In genomic region chr14:90549794-90550591, GRCh38 we compare ENCODE assay signal across 20 cellular contexts.
DNase-seq lines count a peak whose midpoint lies in the region; ATAC-seq, FAIRE-seq and TF ChIP-seq lines count a peak whose summit lies in the region.
"Had no signal": no experiment of that assay in that cellular context is flagged by ENCODE, and none has a peak within 500 bp of the region (broad histone marks: within the 10 kb centered on the region; RNA-seq: fewer than 3 reads in every experiment).

No MANE protein-coding gene starts in this region.

- H3K36me3 ChIP-seq in H1 (ENCODE audit: control insufficient read depth in 2 of 4, insufficient read depth in 4 of 4, low read length in 3 of 4) (no peaks in the 10 kb centered on the region), osteoblast (ENCODE audit: insufficient read depth, low read length) (no peaks in the 10 kb centered on the region), right atrium auricular region (no peaks in the 10 kb centered on the region)
- H3K36me3 ChIP-seq: Peyer's patch, SJCRH30 had no signal

- POLR2A ChIA-PET in activated CD4-positive, alpha-beta T cell treated with anti-CD3 and anti-CD28 coated beads for 36 hours (lab: Charles Lee), result no interaction called here
- POLR2A ChIA-PET in H1 (lab: Charles Lee; ENCODE audit: partially characterized antibody), result interaction anchor here (1.4 kb wide), 1 partner anchor 11 kb away, joined by 3 read pairs; no protein-coding TSS in a partner anchor

- 92% methylated on average over 10 of the region's 10 CpGs; no CpG with 5 or more reads in 1 of the 2 experiments for WGBS in H1 (ENCODE audit: extremely low coverage in 1 of 2, insufficient coverage in 1 of 2, insufficient read length in 1 of 2, insufficient replicate concordance in 2 of 2, low coverage in 1 of 2, low lambda C conversion rate in 2 of 2, missing lambda C conversion rate in 1 of 2), 2 experiments

- H3K27me3 ChIP-seq in H1 (replicated peaks in 1 of 4; ENCODE audit: control insufficient read depth in 3 of 4, extremely low read depth in 1 of 4, insufficient read depth in 3 of 4, low read length in 3 of 4) (no peaks in the 10 kb centered on the region), osteoblast (ENCODE audit: insufficient read depth, low read length) (no peaks in the 10 kb centered on the region), right atrium auricular region (no peaks in the 10 kb centered on the region)
- H3K27me3 ChIP-seq: Peyer's patch, SJCRH30 had no signal

- H3K79me2 ChIP-seq in H1 (ENCODE audit: control insufficient read depth in 1 of 2, insufficient read depth in 2 of 2, low read length in 2 of 2), result no peaks in the 10 kb centered on the region
- no peaks in the 10 kb centered on the region for H3K79me2 ChIP-seq in osteoblast (ENCODE audit: insufficient read depth, low read length)

- no peaks in the 10 kb centered on the region for H3K79me1 ChIP-seq in H1 (ENCODE audit: low read depth, low read length)

- H4K20me1 ChIP-seq in H1 (replicated peaks in 1 of 2; ENCODE audit: control insufficient read depth in 1 of 2, insufficient read depth in 2 of 2, low read length in 2 of 2) (no peaks in the 10 kb centered on the region), osteoblast (ENCODE audit: insufficient read depth, low read length) (no peaks in the 10 kb centered on the region)

- H2BK120ac ChIP-seq in H1 (replicated peaks; ENCODE audit: low read depth, low read length), result no peak overlapping the region

- no peak for TF ChIP-seq RAD21 in H1 (IDR thresholded peaks at IDR 0.05 in 1 of 2, conservative IDR thresholded peaks at IDR 0.05 in 1 of 2; ENCODE audit: low read depth in 2 of 2, low read length in 2 of 2)

- H3K56ac ChIP-seq in H1 (replicated peaks; ENCODE audit: insufficient read length, low read depth, low read length), result no peak overlapping the region

- H3K36me3 Mint-ChIP-seq in activated CD4-positive, alpha-beta T cell treated with anti-CD3 and anti-CD28 coated beads for 36 hours (ENCODE audit: low read depth), result no peaks in the 10 kb centered on the region
- H3K36me3 Mint-ChIP-seq: CD8-positive, alpha-beta T cell had no signal

- CTCF ChIA-PET in activated CD4-positive, alpha-beta T cell treated with anti-CD3 and anti-CD28 coated beads for 36 hours (lab: Charles Lee), result interaction anchor here (0.6 kb wide), 1 partner anchor 355 kb away, joined by 3 read pairs; no protein-coding TSS in a partner anchor
- CTCF ChIA-PET in H1 (lab: Charles Lee; ENCODE audit: partially characterized antibody), result interaction anchor here (0.8 to 3.0 kb wide), 7 partner anchors 10 to 273 kb away, joined by 3 to 8 read pairs (median 3); no protein-coding TSS in a partner anchor

- H3K4ac ChIP-seq in H1 (replicated peaks; ENCODE audit: insufficient read length, low read depth, low read length), result no peak overlapping the region

- H2BK12ac ChIP-seq in H1 (ENCODE audit: low read depth, low read length), result no peak overlapping the region

- peak overlapping the region; percentile 4 for H3K27ac Mint-ChIP-seq in activated CD4-positive, alpha-beta T cell treated with anti-CD3 and anti-CD28 coated beads for 36 hours
- H3K27ac Mint-ChIP-seq: CD8-positive, alpha-beta T cell had no signal

- H2BK15ac ChIP-seq in H1 (ENCODE audit: low read length), result 0 out of 2 replicates have a peak overlapping the region, but pooled peaks have one; percentile 29

- H3K18ac ChIP-seq in H1 (ENCODE audit: extremely low read depth, low read length), result no peak overlapping the region

- H3K27me3 Mint-ChIP-seq in activated CD4-positive, alpha-beta T cell treated with anti-CD3 and anti-CD28 coated beads for 36 hours, result no peaks in the 10 kb centered on the region

- no peak overlapping the region for H2BK5ac ChIP-seq in H1 (ENCODE audit: low read depth, low read length)

- no peak overlapping the region for H2BK20ac ChIP-seq in H1 (ENCODE audit: low read length)

- DNase-seq in activated CD4-positive, alpha-beta T cell treated with anti-CD3 and anti-CD28 coated beads for 36 hours, result no peak
- no peak for DNase-seq in activated CD4-positive, alpha-beta T cell treated with anti-CD3 and anti-CD28 coated beads for 4 hours
- DNase-seq in H1 (ENCODE audit: low read depth in 1 of 2, low spot score in 2 of 2) (no peak), osteoblast (ENCODE audit: insufficient read length, low spot score, missing footprints) (peak; percentile 26), NOMO-1 treated with DMSO at 0.1 percent for 48 hours (lab: John Stamatoyannopoulos, UW; ENCODE audit: unreplicated experiment) (no peak), GM03348 (ENCODE audit: low spot score) (no peak), right atrium auricular region (ENCODE audit: low spot score) (no peak)
- DNase-seq: ACHN; C1 segment of cervical spinal cord; CD8-positive, alpha-beta T cell; Kasumi-1; NCI-H1417 treated with DMSO at 0.1 percent for 48 hours; NCI-H187; NCI-H774; SJCRH30 had no signal

- H3K9me3 Mint-ChIP-seq in activated CD4-positive, alpha-beta T cell treated with anti-CD3 and anti-CD28 coated beads for 36 hours (ENCODE audit: low read depth), result no peaks in the 10 kb centered on the region
- H3K9me3 Mint-ChIP-seq: CD8-positive, alpha-beta T cell had no signal

- no peaks in the 10 kb centered on the region for H3K23me2 ChIP-seq in H1 (ENCODE audit: low read depth, low read length)

- no peak overlapping the region for H3K27ac ChIP-seq in H1 (ENCODE audit: low read depth, low read length)
- no peak overlapping the region for H3K27ac ChIP-seq in osteoblast (ENCODE audit: low read depth, low read length)
- H3K27ac ChIP-seq in right atrium auricular region, result no peak overlapping the region
- H3K27ac ChIP-seq: 22Rv1, SJCRH30 had no signal

- H3K9me3 ChIP-seq in H1 (ENCODE audit: insufficient read depth in 2 of 2, low read depth in 1 of 2, low read length in 1 of 2) (peaks cover 0 to 8% of the 10 kb centered on the region in 2 experiments; a peak in 1 of 4 replicates), osteoblast (ENCODE audit: low read depth, low read length) (no peaks in the 10 kb centered on the region), right atrium auricular region (no peaks in the 10 kb centered on the region)
- H3K9me3 ChIP-seq: Peyer's patch, SJCRH30 had no signal

- 0 out of 2 replicates have a peak overlapping the region, but pooled peaks have one; percentile 45 for H4K8ac ChIP-seq in H1 (ENCODE audit: extremely low read depth, insufficient read depth, low read length)

- no peak for TF ChIP-seq EP300 in H1 (IDR thresholded peaks at IDR 0.05; ENCODE audit: borderline replicate concordance in 1 of 2, low read depth in 2 of 2, low read length in 2 of 2)

- no peak overlapping the region for H4K91ac ChIP-seq in H1 (replicated peaks; ENCODE audit: insufficient read length, low read length)

- H3K23ac ChIP-seq in H1 (ENCODE audit: insufficient read length), result no peak overlapping the region

- H3K4me1 Mint-ChIP-seq in activated CD4-positive, alpha-beta T cell treated with anti-CD3 and anti-CD28 coated beads for 36 hours, result no peaks in the 10 kb centered on the region

- no peak overlapping the region for H3K4me3 Mint-ChIP-seq in activated CD4-positive, alpha-beta T cell treated with anti-CD3 and anti-CD28 coated beads for 36 hours
- H3K4me3 Mint-ChIP-seq: CD8-positive, alpha-beta T cell had no signal

- TF ChIP-seq POLR2A in H1 (IDR thresholded peaks at IDR 0.05; ENCODE audit: control extremely low read depth in 1 of 2, low read depth in 2 of 2, low read length in 2 of 2), result no peak

- no peak overlapping the region for H3K14ac ChIP-seq in H1 (ENCODE audit: insufficient read length)

- no peak overlapping the region for H2AK5ac ChIP-seq in H1 (ENCODE audit: low read depth, low read length)

- no peak overlapping the region for H3K4me3 ChIP-seq in H1 (ENCODE audit: extremely low read depth in 1 of 4, insufficient read depth in 2 of 4, low read depth in 3 of 4, low read length in 4 of 4)
- H3K4me3 ChIP-seq in osteoblast (ENCODE audit: insufficient read depth, low read length), result no peak overlapping the region
- H3K4me3 ChIP-seq in right atrium auricular region, result no peak overlapping the region
- H3K4me3 ChIP-seq: Peyer's patch, SJCRH30 had no signal

- H3K9ac ChIP-seq in H1 (replicated peaks in 1 of 4; ENCODE audit: extremely low read depth in 1 of 4, low read depth in 3 of 4, low read length in 3 of 4), result no peak overlapping the region

- no peak for TF ChIP-seq CTCF in H1 (IDR thresholded peaks at IDR 0.05; ENCODE audit: control extremely low read depth in 1 of 3, insufficient read depth in 1 of 3, low read depth in 1 of 3, low read length in 3 of 3)
- no peak for TF ChIP-seq CTCF in osteoblast (IDR thresholded peaks at IDR 0.05; ENCODE audit: extremely low read depth, low read depth, low read length)
- no peak for TF ChIP-seq CTCF in right atrium auricular region (IDR thresholded peaks at IDR 0.05)

- H3K4me2 ChIP-seq in H1 (ENCODE audit: insufficient read depth in 1 of 2, low read depth in 2 of 2, low read length in 2 of 2), result no peak overlapping the region
- no peak overlapping the region for H3K4me2 ChIP-seq in osteoblast (ENCODE audit: insufficient read depth, low read length)

- H4K5ac ChIP-seq in H1 (ENCODE audit: insufficient read length, low read depth, low read length), result no peak overlapping the region

- ATAC-seq in activated CD4-positive, alpha-beta T cell treated with anti-CD3 and anti-CD28 coated beads for 36 hours, result no peak
- no peak for ATAC-seq in GM21529 (IDR thresholded peaks at IDR 0.05; ENCODE audit: unreplicated experiment)
- ATAC-seq: CD8-positive, alpha-beta T cell had no signal

- no peak for FAIRE-seq in H1 (lab: Jason Lieb, UNC)
- FAIRE-seq: G401.6, GM19239 had no signal

- H2AFZ ChIP-seq in H1 (ENCODE audit: low read length) (no peak overlapping the region), osteoblast (ENCODE audit: low read length) (no peak overlapping the region)

- H3K4me1 ChIP-seq in H1 (replicated peaks in 1 of 4; ENCODE audit: control insufficient read depth in 3 of 4, insufficient read depth in 4 of 4, low read length in 3 of 4) (peaks cover 0 to 10% (median 5%) of the 10 kb centered on the region in 4 experiments; a peak in 5 of 7 replicates), osteoblast (ENCODE audit: insufficient read depth, low read length) (no peaks in the 10 kb centered on the region), right atrium auricular region (peaks cover 0 to 61% of the 10 kb centered on the region in 2 donors)
- H3K4me1 ChIP-seq: Peyer's patch had no signal

- intact Hi-C loops in activated CD4-positive, alpha-beta T cell treated with anti-CD3 and anti-CD28 coated beads for 36 hours (cut with DNase I, micrococcal nuclease), result no loop called here

TF ChIP-seq in H1, 55 proteins besides CTCF, POLR2A, EP300 and RAD21:
- TF ChIP-seq NANOG (IDR thresholded peaks at IDR 0.05; ENCODE audit: insufficient read depth, low read depth, low read length, poor library complexity, severe bottlenecking), result no peak
